ENCODE assay signal across 1 cellular context in the genomic region with DNA sequence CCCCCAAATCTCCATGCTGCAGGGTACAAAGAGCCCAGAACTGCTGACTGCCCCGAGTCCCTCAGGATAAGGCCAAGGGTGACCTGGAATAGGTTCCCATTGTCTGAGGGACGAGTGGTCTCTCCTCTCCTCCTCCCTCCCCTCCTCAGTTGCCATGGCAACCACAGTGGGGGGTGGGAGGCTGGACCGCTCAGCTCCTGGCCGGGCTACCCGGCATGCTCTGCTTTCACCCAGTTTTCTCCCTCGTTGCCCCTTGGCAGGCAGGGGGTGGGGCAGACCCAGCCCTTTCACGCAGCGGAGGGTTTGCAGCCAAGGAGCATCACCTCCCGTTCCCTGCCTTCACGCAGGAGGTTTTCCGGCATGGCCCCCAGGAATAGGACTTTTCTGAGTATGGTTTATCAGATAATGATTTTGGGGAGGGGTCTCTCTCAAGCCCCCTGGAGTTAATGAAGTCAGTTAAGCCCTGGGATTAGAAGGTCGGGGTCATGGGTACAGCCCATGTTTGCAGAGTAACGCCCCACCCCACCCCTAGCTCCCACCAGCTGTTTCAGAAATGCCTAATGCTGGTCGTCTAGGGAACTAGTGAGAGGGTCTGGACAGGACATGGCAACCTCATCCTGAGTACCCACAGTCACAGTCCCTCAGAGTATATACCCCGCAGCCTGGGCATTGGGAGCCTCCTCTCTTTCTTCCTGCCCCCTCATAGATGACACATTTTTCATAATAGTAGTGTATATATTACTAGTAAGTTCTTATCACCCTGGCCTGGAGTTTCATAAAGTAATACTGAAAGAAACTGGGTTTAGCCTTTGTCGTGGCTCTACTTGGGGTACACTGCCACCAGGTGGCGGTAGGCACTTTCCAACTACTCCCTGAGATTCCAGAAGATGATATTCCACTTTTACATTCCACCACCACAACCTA.
TF ChIP-seq lines count a peak whose summit lies in the region.

No MANE protein-coding gene starts in this region.

TF ChIP-seq in HepG2, 621 proteins besides CTCF, POLR2A, EP300 and RAD21:
- peak; percentile 46; the same call in 1 of the 2 replicates for TF ChIP-seq RFX1 (IDR thresholded peaks at IDR 0.05)
- TF ChIP-seq JUND (CRISPR knock-in tag; IDR thresholded peaks at IDR 0.05) = no peak
- TF ChIP-seq TCF7 (IDR thresholded peaks at IDR 0.05; ENCODE audit: low read depth) = no peak
- peak; percentile 75; the same call in 1 of the 2 replicates for TF ChIP-seq SMC3 (IDR thresholded peaks at IDR 0.05; ENCODE audit: low read length)
- peak; percentile 72 for TF ChIP-seq STAG1 (CRISPR knock-in tag; IDR thresholded peaks at IDR 0.05)
